ENCODE assay signal across 22 cellular contexts in genomic region chr2:52074139-52074719, GRCh38.
DNase-seq lines count a peak whose midpoint lies in the region; ATAC-seq and TF ChIP-seq lines count a peak whose summit lies in the region.
"Had no signal": no experiment of that assay in that cellular context is flagged by ENCODE, and none has a peak within 500 bp of the region (broad histone marks: within the 10 kb centered on the region; RNA-seq: fewer than 3 reads in every experiment).

No MANE protein-coding gene starts in this region.

- no peak overlapping the region for H3K4me3 ChIP-seq in spleen
- H3K4me3 ChIP-seq in H7 (ENCODE audit: insufficient read depth, low read depth, low read length), result no peak overlapping the region
- H3K4me3 ChIP-seq: body of pancreas, MG63, SJCRH30, transverse colon had no signal

- no peaks in the 10 kb centered on the region for H3K4me1 ChIP-seq in spleen
- H3K4me1 ChIP-seq: body of pancreas, Caco-2, SJCRH30, transverse colon had no signal

- peak; percentile 57 for ATAC-seq in HG03432 (IDR thresholded peaks at IDR 0.05; ENCODE audit: unreplicated experiment)
- ATAC-seq: activated CD4-positive, alpha-beta T cell treated with anti-CD3 and anti-CD28 coated beads for 36 hours; body of pancreas; left cardiac atrium had no signal

- no peak overlapping the region for H3K27ac ChIP-seq in spleen
- H3K27ac ChIP-seq: body of pancreas, neutrophil, SJCRH30, transverse colon had no signal

- 74 to 85% (median 76%) methylated on average over 4 of the region's 4 CpGs for WGBS in spleen, 5 donors

- H3K27me3 ChIP-seq in spleen (replicated peaks in 1 of 7) (no peaks in the 10 kb centered on the region), H7 (ENCODE audit: control insufficient read depth, insufficient read depth, low read length) (no peaks in the 10 kb centered on the region)
- H3K27me3 ChIP-seq: body of pancreas, MG63, neutrophil, SJCRH30, transverse colon had no signal

- DNase-seq in NCI-H146 (lab: John Stamatoyannopoulos, UW) (peak; percentile 13), NCI-H146 treated with DMSO at 0.1 percent for 48 hours (lab: John Stamatoyannopoulos, UW; ENCODE audit: unreplicated experiment) (no peak), SHP77 (lab: John Stamatoyannopoulos, UW) (peak; percentile 17 to 22), spleen (peak; percentile 69), H7 (no peak), NCI-H82 treated with DMSO at 0.1 percent for 48 hours (lab: John Stamatoyannopoulos, UW; ENCODE audit: unreplicated experiment) (no peak), RKO (ENCODE audit: low spot score) (no peak)
- DNase-seq: activated CD4-positive, alpha-beta T cell treated with anti-CD3 and anti-CD28 coated beads for 36 hours; activated T-cell treated with anti-CD3 and anti-CD28 coated beads, Interleukin-2, amount 50 U/mL, for 1 hour; body of pancreas; Caco-2; DND-41; head of caudate nucleus; left cardiac atrium; MG63; NCI-H1436 treated with DMSO at 0.1 percent for 48 hours; NCI-H2171 treated with DMSO at 0.1 percent for 48 hours; NCI-H82; SJCRH30; transverse colon had no signal

- H3K36me3 ChIP-seq in spleen (no peaks in the 10 kb centered on the region), H7 (replicated peaks; ENCODE audit: control insufficient read depth, insufficient read depth, low read length) (no peaks in the 10 kb centered on the region)
- H3K36me3 ChIP-seq: MG63, neutrophil, SJCRH30, transverse colon had no signal

- TF ChIP-seq CTCF in spleen (IDR thresholded peaks at IDR 0.05 in 8 of 11, conservative IDR thresholded peaks at IDR 0.05 in 3 of 11), result no peak

- TF ChIP-seq POLR2A in spleen (IDR thresholded peaks at IDR 0.05), result no peak

- peaks cover 0 to 3% (median 0%) of the 10 kb centered on the region in 8 donors for H3K9me3 ChIP-seq in spleen
- H3K9me3 ChIP-seq: body of pancreas, Caco-2, MG63, neutrophil, SJCRH30, transverse colon had no signal

- intact Hi-C loops in spleen (cut with DNase I; ENCODE audit: low total_unique reads), result no loop called here

Comparison
In these comparisons a context has a peak if more than half of its experiments do, and no peak if none do; other contexts are left out.
1. DNase-seq: peak in NCI-H146 (single experiment), SHP77 (2 of 2) and spleen (single experiment); none in NCI-H146 treated with DMSO at 0.1 percent for 48 hours (single experiment), H7 (single experiment), NCI-H82 treated with DMSO at 0.1 percent for 48 hours (single experiment) and RKO (single experiment).